In the genomic region with DNA sequence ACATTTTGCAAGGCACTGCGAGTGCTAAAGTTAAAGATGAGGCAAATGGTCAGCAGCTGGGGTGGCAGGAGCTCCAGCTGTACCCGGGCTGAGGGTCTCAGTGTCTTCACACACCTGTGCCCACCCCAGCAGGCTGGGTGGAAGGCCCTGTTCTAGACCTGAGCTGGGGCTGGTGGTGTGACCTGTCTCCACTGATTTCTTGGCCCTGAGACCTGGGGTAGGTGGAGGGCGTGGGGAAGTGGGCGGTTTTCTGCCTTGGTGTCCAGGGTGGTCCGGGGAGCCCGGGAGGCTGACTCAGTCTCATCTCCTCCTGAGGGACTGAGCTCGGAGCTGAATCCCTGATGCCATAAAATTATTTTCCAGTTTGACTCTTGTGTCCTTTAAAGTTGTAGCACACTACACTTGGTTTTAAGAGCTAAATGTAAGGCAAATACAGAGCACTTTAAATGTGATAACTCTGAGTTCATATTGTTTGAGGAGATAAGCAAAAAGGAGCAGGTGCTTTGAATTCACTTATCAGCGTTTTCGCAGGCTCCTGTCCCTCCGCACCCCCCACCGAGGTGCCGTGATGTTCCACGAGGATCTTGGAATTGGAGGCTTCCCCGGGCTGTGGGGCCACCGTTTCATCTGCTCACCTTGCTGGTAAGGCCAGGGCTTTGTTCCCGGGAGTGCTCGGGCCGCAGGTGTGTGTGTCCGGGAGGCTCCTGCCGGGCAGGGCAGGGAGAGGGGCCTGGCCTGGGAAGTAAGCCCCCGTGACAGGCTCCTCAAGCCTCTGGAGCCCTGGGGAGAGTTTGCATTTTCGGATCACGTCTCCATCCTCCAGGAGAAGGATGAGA, we compare ENCODE assay signal across 22 cellular contexts.
A peak's percentile ranks its signal among the peaks of the same experiment; 100 is the strongest.
DNase-seq lines count a peak whose midpoint lies in the region; ATAC-seq, FAIRE-seq and TF ChIP-seq lines count a peak whose summit lies in the region.
"Had no signal": no experiment of that assay in that cellular context is flagged by ENCODE, and none has a peak within 500 bp of the region (broad histone marks: within the 10 kb centered on the region; RNA-seq: fewer than 3 reads in every experiment).

No MANE protein-coding gene starts in this region.

- H3K23me2 ChIP-seq in H1 (ENCODE audit: low read depth, low read length) = no peaks in the 10 kb centered on the region; the same call in 1 of the 2 replicates

- H3K4me3 ChIP-seq in H7 (ENCODE audit: insufficient read depth, low read depth, low read length) (no peak overlapping the region), H1 (ENCODE audit: extremely low read depth in 1 of 4, insufficient read depth in 2 of 4, low read depth in 3 of 4, low read length in 4 of 4) (peak overlapping the region in 1 of 4 experiments; percentile 40; a peak in 2 of 8 replicates), iPS-20b (ENCODE audit: low read length) (peak overlapping the region; percentile 47; the same call in 1 of the 2 replicates), stomach (no peak overlapping the region)

- no peak overlapping the region for H2AFZ ChIP-seq in H1 (ENCODE audit: low read length)

- peak overlapping the region; percentile 47 for H4K8ac ChIP-seq in H1 (ENCODE audit: extremely low read depth, insufficient read depth, low read length)

- peak overlapping the region; percentile 94; the same call in 1 of the 2 replicates for H2BK12ac ChIP-seq in H1 (ENCODE audit: low read depth, low read length)

- H3K79me1 ChIP-seq in H1 (ENCODE audit: low read depth, low read length) = no peaks in the 10 kb centered on the region

- peak overlapping the region; percentile 83; the same call in 1 of the 2 replicates for H2BK20ac ChIP-seq in H1 (ENCODE audit: low read length)

- no peak overlapping the region for H3K23ac ChIP-seq in H1 (ENCODE audit: insufficient read length)

- H3K56ac ChIP-seq in H1 (replicated peaks; ENCODE audit: insufficient read length, low read depth, low read length) = no peak overlapping the region

- TF ChIP-seq RAD21 in H1 (IDR thresholded peaks at IDR 0.05 in 1 of 2, conservative IDR thresholded peaks at IDR 0.05 in 1 of 2; ENCODE audit: low read depth in 2 of 2, low read length in 2 of 2) = no peak

- 39% methylated on average over 23 of the region's 23 CpGs; no CpG with 5 or more reads in 1 of the 2 experiments for WGBS in H1 (ENCODE audit: extremely low coverage in 1 of 2, insufficient coverage in 1 of 2, insufficient read length in 1 of 2, insufficient replicate concordance in 2 of 2, low coverage in 1 of 2, low lambda C conversion rate in 2 of 2, missing lambda C conversion rate in 1 of 2), 2 experiments
- 25 to 38% (median 32%) methylated on average over 21 to 23 of the region's 23 CpGs for WGBS in stomach, 5 donors

- peak; percentile 83 for DNase-seq in H7
- no peak for DNase-seq in H1 (ENCODE audit: low read depth in 1 of 2, low spot score in 2 of 2)
- DNase-seq in stomach = no peak
- no peak for DNase-seq in Right ventricle myocardium inferior (ENCODE audit: missing footprints)
- DNase-seq in NCI-H128 (lab: John Stamatoyannopoulos, UW; ENCODE audit: unreplicated experiment) = no peak
- DNase-seq: ACHN, AML-193, COR-L47, GF-D8, GOT3, KBM-7, NCI-H1105, NCI-H187 treated with DMSO at 0.1 percent for 48 hours, NCI-H226, NCI-H526, PC-3, RPMI8226, SIG-M5, T-helper 1 cell had no signal

- H3K9ac ChIP-seq in H1 (replicated peaks in 1 of 4; ENCODE audit: extremely low read depth in 1 of 4, low read depth in 3 of 4, low read length in 3 of 4) (no peak overlapping the region), iPS-20b (ENCODE audit: low read depth, low read length) (peak overlapping the region; percentile 40; the same call in 1 of the 2 replicates)

- TF ChIP-seq POLR2A in H1 (IDR thresholded peaks at IDR 0.05; ENCODE audit: control extremely low read depth in 1 of 2, low read depth in 2 of 2, low read length in 2 of 2) (no peak), stomach (IDR thresholded peaks at IDR 0.05) (no peak)

- POLR2A ChIA-PET in H1 (lab: Charles Lee; ENCODE audit: partially characterized antibody) = interaction anchor here (0.5 to 1.2 kb wide), 2 partner anchors 17 to 59 kb away, joined by 3 to 4 read pairs; no protein-coding TSS in a partner anchor

- FAIRE-seq in H1 (lab: Jason Lieb, UNC) = no peak

- no peaks in the 10 kb centered on the region for H4K20me1 ChIP-seq in H1 (replicated peaks in 1 of 2; ENCODE audit: control insufficient read depth in 1 of 2, insufficient read depth in 2 of 2, low read length in 2 of 2)

- peak overlapping the region; percentile 48; the same call in 1 of the 2 replicates for H2BK15ac ChIP-seq in H1 (ENCODE audit: low read length)

- H4K91ac ChIP-seq in H1 (replicated peaks; ENCODE audit: insufficient read length, low read length) = peak overlapping the region; percentile 83

- H2BK120ac ChIP-seq in H1 (replicated peaks; ENCODE audit: low read depth, low read length) = peak overlapping the region; percentile 45

- H3K27me3 ChIP-seq in H7 (ENCODE audit: control insufficient read depth, insufficient read depth, low read length) (no peaks in the 10 kb centered on the region), H1 (replicated peaks in 1 of 4; ENCODE audit: control insufficient read depth in 3 of 4, extremely low read depth in 1 of 4, insufficient read depth in 3 of 4, low read length in 3 of 4) (no peaks in the 10 kb centered on the region; a peak in 1 of 7 replicates), iPS-20b (ENCODE audit: insufficient read depth, low read length) (no peaks in the 10 kb centered on the region; the same call in 1 of the 2 replicates), stomach (peaks cover 0 to 46% (median 0%) of the 10 kb centered on the region in 3 donors)

- H4K5ac ChIP-seq in H1 (ENCODE audit: insufficient read length, low read depth, low read length) = peak overlapping the region; percentile 91

- intact Hi-C loops in stomach (cut with DNase I; ENCODE audit: low total_unique reads) = no loop called here
- intact Hi-C loops in Right ventricle myocardium inferior (cut with DNase I) = no loop called here

- H3K36me3 ChIP-seq in H7 (replicated peaks; ENCODE audit: control insufficient read depth, insufficient read depth, low read length) (no peaks in the 10 kb centered on the region), H1 (ENCODE audit: control insufficient read depth in 2 of 4, insufficient read depth in 4 of 4, low read length in 3 of 4) (no peaks in the 10 kb centered on the region), iPS-20b (ENCODE audit: insufficient read depth, low read depth, low read length) (no peaks in the 10 kb centered on the region), stomach (no peaks in the 10 kb centered on the region)

- peak overlapping the region; percentile 61 for H3K4ac ChIP-seq in H1 (replicated peaks; ENCODE audit: insufficient read length, low read depth, low read length)

- ATAC-seq in HG02623 (IDR thresholded peaks at IDR 0.05; ENCODE audit: unreplicated experiment) (no peak), Right ventricle myocardium inferior (no peak), HG03025 (IDR thresholded peaks at IDR 0.05; ENCODE audit: low FRiP score, unreplicated experiment) (no peak)
- ATAC-seq: PC-3 had no signal

- H2BK5ac ChIP-seq in H1 (ENCODE audit: low read depth, low read length) = peak overlapping the region; percentile 68; the same call in 1 of the 2 replicates

- H3K9me3 ChIP-seq in H1 (ENCODE audit: insufficient read depth in 2 of 2, low read depth in 1 of 2, low read length in 1 of 2) = no peaks in the 10 kb centered on the region
- no peaks in the 10 kb centered on the region for H3K9me3 ChIP-seq in iPS-20b (ENCODE audit: insufficient read depth, low read depth, low read length)
- H3K9me3 ChIP-seq in stomach = no peaks in the 10 kb centered on the region

- peak overlapping the region; percentile 46 to 64; a peak in 3 of 4 replicates for H3K4me2 ChIP-seq in H1 (ENCODE audit: insufficient read depth in 1 of 2, low read depth in 2 of 2, low read length in 2 of 2)

- H3K79me2 ChIP-seq in H1 (ENCODE audit: control insufficient read depth in 1 of 2, insufficient read depth in 2 of 2, low read length in 2 of 2) = no peaks in the 10 kb centered on the region

- TF ChIP-seq EP300 in H1 (IDR thresholded peaks at IDR 0.05; ENCODE audit: borderline replicate concordance in 1 of 2, low read depth in 2 of 2, low read length in 2 of 2) (no peak), stomach (IDR thresholded peaks at IDR 0.05) (no peak)

- H3K4me1 ChIP-seq in H1 (replicated peaks in 1 of 4; ENCODE audit: control insufficient read depth in 3 of 4, insufficient read depth in 4 of 4, low read length in 3 of 4) (peaks cover 21 to 52% (median 37%) of the 10 kb centered on the region in 4 experiments), iPS-20b (ENCODE audit: insufficient read depth, low read length) (peaks cover 39% of the 10 kb centered on the region), stomach (peaks cover 9 to 38% (median 25%) of the 10 kb centered on the region in 4 donors)

- H3K18ac ChIP-seq in H1 (ENCODE audit: extremely low read depth, low read length) = peak overlapping the region; percentile 84; the same call in 1 of the 2 replicates

- CTCF ChIA-PET in H1 (lab: Charles Lee; ENCODE audit: partially characterized antibody) = interaction anchor here (0.6 to 1.9 kb wide), 8 partner anchors 16 to 440 kb away, joined by 3 to 7 read pairs (median 4); no protein-coding TSS in a partner anchor

- TF ChIP-seq CTCF in H1 (IDR thresholded peaks at IDR 0.05; ENCODE audit: control extremely low read depth in 1 of 3, insufficient read depth in 1 of 3, low read depth in 1 of 3, low read length in 3 of 3) (no peak), stomach (IDR thresholded peaks at IDR 0.05) (no peak)

- H3K27ac ChIP-seq in H1 (ENCODE audit: low read depth, low read length) (no peak overlapping the region; the same call in 1 of the 2 replicates), iPS-20b (ENCODE audit: low read length) (no peak overlapping the region), stomach (peak overlapping the region; percentile 39 to 76 (median 58))

- H2AK5ac ChIP-seq in H1 (ENCODE audit: low read depth, low read length) = no peak overlapping the region

- H3K14ac ChIP-seq in H1 (ENCODE audit: insufficient read length) = no peak overlapping the region

TF ChIP-seq in H1, 55 proteins besides CTCF, POLR2A, EP300 and RAD21:
- TF ChIP-seq CHD1 (IDR thresholded peaks at IDR 0.05; ENCODE audit: low read depth, low read length) (no peak), BACH1 (IDR thresholded peaks at IDR 0.05; ENCODE audit: low read length) (peak; percentile 10; the same call in 1 of the 2 replicates), TAF7 (optimal IDR thresholded peaks at IDR 0.05; ENCODE audit: borderline replicate concordance, low read depth, low read length) (no peak), SIN3A (conservative IDR thresholded peaks at IDR 0.05 in 1 of 2, IDR thresholded peaks at IDR 0.05 in 1 of 2; ENCODE audit: low read depth in 1 of 2, low read length in 2 of 2) (no peak), CEBPB (IDR thresholded peaks at IDR 0.05; ENCODE audit: low read depth, low read length) (no peak), TBP (IDR thresholded peaks at IDR 0.05; ENCODE audit: low read depth, low read length) (peak; percentile 32; the same call in 1 of the 2 replicates)

Comparison
In these comparisons a context has a peak if more than half of its experiments do, and no peak if none do; other contexts are left out.
1. H3K27ac ChIP-seq: peak in stomach (5 of 5); none in H1 (single experiment) and iPS-20b (single experiment).